ENCODE assay signal across 8 cellular contexts in genomic region chr19:17553256-17553655, GRCh38. TPM values are rescaled to one million over a fixed set of nuclear protein-coding genes. Genes with fewer than 3 reads are reported as not detected.
A peak's percentile ranks its signal among the peaks of the same experiment; 100 is the strongest.
DNase-seq lines count a peak whose midpoint lies in the region; ATAC-seq, FAIRE-seq and TF ChIP-seq lines count a peak whose summit lies in the region.

No MANE protein-coding gene starts in this region.

- intact Hi-C loops in Right ventricle myocardium superior (cut with DNase I) = no loop called here

- DNase-seq in HTR-8/SVneo (ENCODE audit: insufficient read length, low spot score) (peak; percentile 79), Right ventricle myocardium superior (peak; percentile 78), SIG-M5 (lab: John Stamatoyannopoulos, UW) (no peak)
- no peak for DNase-seq in activated effector memory CD4-positive, alpha-beta T cell treated with anti-CD3 and anti-CD28 coated beads, Interleukin-2, amount 50 U/mL, for 16 hours
- DNase-seq in stimulated activated CD4-positive, alpha-beta T cell treated with anti-CD3 and anti-CD28 coated beads, Interleukin-15, amount 100 ng/mL, for 24 hours = no peak
- DNase-seq in activated naive CD4-positive, alpha-beta T cell treated with Interleukin-2 at 50 U/mL for 16 hours = no peak

- FAIRE-seq in HTR-8/SVneo (lab: Jason Lieb, UNC) = peak; percentile 68

- H3K9me3 ChIP-seq in SU-DHL-6 (ENCODE audit: insufficient read depth, low read length) (no peaks in the 10 kb centered on the region), skeletal muscle tissue (ENCODE audit: control insufficient read depth in 3 of 3, low read length in 3 of 3) (no peaks in the 10 kb centered on the region)

- H3K4me1 ChIP-seq in skeletal muscle tissue (ENCODE audit: control insufficient read depth in 3 of 3, insufficient read depth in 3 of 3, low read length in 3 of 3) = peaks cover 15 to 21% (median 21%) of the 10 kb centered on the region in 3 donors

- H3K4me2 ChIP-seq in SU-DHL-6 (ENCODE audit: low read depth, low read length, poor library complexity, severe bottlenecking) = no peak overlapping the region

- H3F3A ChIP-seq in SU-DHL-6 (ENCODE audit: insufficient read depth) = peaks cover 24% of the 10 kb centered on the region

- peaks cover 20% of the 10 kb centered on the region for H3K79me2 ChIP-seq in SU-DHL-6 (ENCODE audit: insufficient read depth, low read length)

- no peaks in the 10 kb centered on the region for H3K27me3 ChIP-seq in SU-DHL-6 (ENCODE audit: low read length)
- H3K27me3 ChIP-seq in skeletal muscle tissue (ENCODE audit: control insufficient read depth in 3 of 3, insufficient read depth in 3 of 3, low read length in 3 of 3) = no peaks in the 10 kb centered on the region

- H3K4me3 ChIP-seq in SU-DHL-6 (ENCODE audit: insufficient read depth, low read length, poor library complexity, severe bottlenecking) (no peak overlapping the region), skeletal muscle tissue (ENCODE audit: low read length in 3 of 3) (no peak overlapping the region)

- peaks cover 5% of the 10 kb centered on the region; the same call in 1 of the 2 replicates for H3K36me3 ChIP-seq in SU-DHL-6 (ENCODE audit: low read length)
- H3K36me3 ChIP-seq in skeletal muscle tissue (ENCODE audit: control insufficient read depth in 3 of 3, insufficient read depth in 3 of 3, low read length in 3 of 3) = no peaks in the 10 kb centered on the region

- ATAC-seq in Right ventricle myocardium superior (ENCODE audit: poor library complexity) = peak; percentile 60

- no peak overlapping the region for H3K9ac ChIP-seq in SU-DHL-6 (ENCODE audit: low read length)
- peak overlapping the region in 1 of 3 donors; percentile 20 for H3K9ac ChIP-seq in skeletal muscle tissue (ENCODE audit: low read depth in 1 of 3, low read length in 3 of 3)

- H3K27ac ChIP-seq in SU-DHL-6 (ENCODE audit: low read depth, low read length) (peak overlapping the region; percentile 2; the same call in 1 of the 2 replicates), skeletal muscle tissue (ENCODE audit: low read depth, low read length) (peak overlapping the region; percentile 72)

- H2AFZ ChIP-seq in SU-DHL-6 (ENCODE audit: low read depth, low read length, severe bottlenecking) = no peak overlapping the region

- no peaks in the 10 kb centered on the region for H4K20me1 ChIP-seq in SU-DHL-6 (ENCODE audit: low read depth, low read length)

- H3K9me2 ChIP-seq in SU-DHL-6 (replicated peaks; ENCODE audit: insufficient read depth, low read length) = no peaks in the 10 kb centered on the region

- no peak for TF ChIP-seq CTCF in SU-DHL-6 (IDR thresholded peaks at IDR 0.05; ENCODE audit: insufficient read depth, low read length, poor library complexity, severe bottlenecking)

RNA-seq across cellular contexts. Expression of gene COLGALT1, which starts 2.2 kb away (rescaled TPM):
- total RNA-seq in Right ventricle myocardium superior = 29.9 TPM
- total RNA-seq in skeletal muscle tissue = 38.1 TPM

RNA-seq across cellular contexts. Expression of gene PGLS, which starts 41.8 kb away (rescaled TPM):
- total RNA-seq in Right ventricle myocardium superior (19.6 TPM), skeletal muscle tissue (39.1 TPM)

Comparison
In these comparisons a context has a peak if more than half of its experiments do, and no peak if none do; other contexts are left out.
1. DNase-seq: peak in HTR-8/SVneo (single experiment) and Right ventricle myocardium superior (single experiment); none in SIG-M5 (single experiment), activated effector memory CD4-positive, alpha-beta T cell treated with anti-CD3 and anti-CD28 coated beads, Interleukin-2, amount 50 U/mL, for 16 hours (single experiment), stimulated activated CD4-positive, alpha-beta T cell treated with anti-CD3 and anti-CD28 coated beads, Interleukin-15, amount 100 ng/mL, for 24 hours (single experiment) and activated naive CD4-positive, alpha-beta T cell treated with Interleukin-2 at 50 U/mL for 16 hours (single experiment).